ENCODE assay signal across 24 cellular contexts in genomic region chr21:38688068-38688467, GRCh38.
DNase-seq lines count a peak whose midpoint lies in the region; ATAC-seq and TF ChIP-seq lines count a peak whose summit lies in the region.
"Had no signal": no experiment of that assay in that cellular context is flagged by ENCODE, and none has a peak within 500 bp of the region (broad histone marks: within the 10 kb centered on the region; RNA-seq: fewer than 3 reads in every experiment).

No MANE protein-coding gene starts in this region.

- H3K9me3 ChIP-seq in left lung (no peaks in the 10 kb centered on the region), osteoblast (ENCODE audit: low read depth, low read length) (no peaks in the 10 kb centered on the region)
- H3K9me3 ChIP-seq: gastroesophageal sphincter, Peyer's patch, SJSA1, thoracic aorta had no signal

- H3K27me3 ChIP-seq in left lung (peaks cover 0 to 14% of the 10 kb centered on the region in 2 donors), osteoblast (ENCODE audit: insufficient read depth, low read length) (peaks cover 44% of the 10 kb centered on the region)
- H3K27me3 ChIP-seq: Peyer's patch, SJSA1 had no signal

- H3K4me3 ChIP-seq in left lung, result no peak overlapping the region
- H3K4me3 ChIP-seq in osteoblast (ENCODE audit: insufficient read depth, low read length), result no peak overlapping the region
- H3K4me3 ChIP-seq: dorsolateral prefrontal cortex, gastroesophageal sphincter, GM23248, Peyer's patch, SJSA1, thoracic aorta had no signal

- H3K36me3 ChIP-seq in left lung (no peaks in the 10 kb centered on the region), osteoblast (ENCODE audit: insufficient read depth, low read length) (no peaks in the 10 kb centered on the region)
- H3K36me3 ChIP-seq: gastroesophageal sphincter, Peyer's patch, SJSA1, thoracic aorta had no signal

- DNase-seq in left ventricle myocardium superior, result no peak
- DNase-seq in left cardiac atrium, result no peak
- peak; percentile 45 for DNase-seq in NCI-H2029 treated with DMSO at 0.1 percent for 48 hours (lab: John Stamatoyannopoulos, UW)
- peak; percentile 94 for DNase-seq in NCI-H748 treated with DMSO at 0.1 percent for 48 hours (lab: John Stamatoyannopoulos, UW)
- no peak for DNase-seq in NK-92 treated with Interleukin-12 subunit alpha and Interleukin-12 subunit beta, amount 100 ng/mL, for 24 hours (lab: John Stamatoyannopoulos, UW)
- no peak for DNase-seq in left lung
- no peak for DNase-seq in osteoblast (ENCODE audit: insufficient read length, low spot score, missing footprints)
- DNase-seq: activated B cell treated with CpG ODN at 0.5 μM for 24 hours; activated CD8-positive, alpha-beta memory T cell treated with anti-CD3 and anti-CD28 coated beads, Interleukin-2, amount 10 ng/mL, durations not matched to agents 7 days and 5 days; activated naive CD4-positive, alpha-beta T cell; activated T-cell treated with anti-CD3 and anti-CD28 coated beads, Interleukin-2, amount 50 U/mL, for 72 hours; dorsolateral prefrontal cortex; GM23248; hypothalamus; immature natural killer cell; mesendoderm; NCI-H446 treated with DMSO at 0.1 percent for 48 hours; Peyer's patch; stimulated activated naive CD8-positive, alpha-beta T cell treated with anti-CD3 and anti-CD28 coated beads, Interleukin-15, Interleukin-2, amounts not matched to agents 100 U/mL and 50 U/mL, for 24 hours; T-cell had no signal

- no peaks in the 10 kb centered on the region for H3K79me2 ChIP-seq in osteoblast (ENCODE audit: insufficient read depth, low read length)

- peak; percentile 55 for ATAC-seq in left ventricle myocardium superior
- no peak for ATAC-seq in left cardiac atrium
- no peak for ATAC-seq in left lung
- no peak for ATAC-seq in HG03521 (IDR thresholded peaks at IDR 0.05; ENCODE audit: unreplicated experiment)
- ATAC-seq: activated CD8-positive, alpha-beta memory T cell treated with anti-CD3 and anti-CD28 coated beads, Interleukin-2, amount 10 ng/mL, durations not matched to agents 7 days and 5 days; activated T-cell treated with anti-CD3 and anti-CD28 coated beads, Interleukin-2, amount 50 U/mL, for 72 hours; gastroesophageal sphincter; stimulated activated naive CD8-positive, alpha-beta T cell treated with anti-CD3 and anti-CD28 coated beads, Interleukin-15, Interleukin-2, amounts not matched to agents 100 U/mL and 50 U/mL, for 24 hours; T-cell had no signal

- no peaks in the 10 kb centered on the region for H4K20me1 ChIP-seq in osteoblast (ENCODE audit: insufficient read depth, low read length)

- H3K27ac ChIP-seq in left lung (no peak overlapping the region), osteoblast (ENCODE audit: low read depth, low read length) (no peak overlapping the region)
- H3K27ac ChIP-seq: dorsolateral prefrontal cortex, gastroesophageal sphincter, GM23248, Peyer's patch, SJSA1, thoracic aorta had no signal

- no peak overlapping the region for H2AFZ ChIP-seq in osteoblast (ENCODE audit: low read length)
- H2AFZ ChIP-seq: GM23248 had no signal

- no peak overlapping the region for H3K4me2 ChIP-seq in osteoblast (ENCODE audit: insufficient read depth, low read length)

- TF ChIP-seq CTCF in left lung (IDR thresholded peaks at IDR 0.05) (no peak), osteoblast (IDR thresholded peaks at IDR 0.05; ENCODE audit: extremely low read depth, low read depth, low read length) (no peak)

- intact Hi-C loops in left ventricle myocardium superior (cut with micrococcal nuclease) (no loop called here), left cardiac atrium (cut with DNase I) (no loop called here), left lung (cut with DNase I) (no loop called here)

- H3K4me1 ChIP-seq in left lung, result no peaks in the 10 kb centered on the region
- H3K4me1 ChIP-seq in osteoblast (ENCODE audit: insufficient read depth, low read length), result no peaks in the 10 kb centered on the region
- H3K4me1 ChIP-seq: gastroesophageal sphincter, Peyer's patch, SJSA1 had no signal

Comparison
In these comparisons a context has a peak if more than half of its experiments do, and no peak if none do; other contexts are left out.
1. DNase-seq: peak in NCI-H2029 treated with DMSO at 0.1 percent for 48 hours (single experiment) and NCI-H748 treated with DMSO at 0.1 percent for 48 hours (single experiment); none in left ventricle myocardium superior (single experiment), left cardiac atrium (single experiment), NK-92 treated with Interleukin-12 subunit alpha and Interleukin-12 subunit beta, amount 100 ng/mL, for 24 hours (single experiment), left lung (0 of 2) and osteoblast (single experiment).